ENCODE assay signal across 9 cellular contexts in the genomic region with DNA sequence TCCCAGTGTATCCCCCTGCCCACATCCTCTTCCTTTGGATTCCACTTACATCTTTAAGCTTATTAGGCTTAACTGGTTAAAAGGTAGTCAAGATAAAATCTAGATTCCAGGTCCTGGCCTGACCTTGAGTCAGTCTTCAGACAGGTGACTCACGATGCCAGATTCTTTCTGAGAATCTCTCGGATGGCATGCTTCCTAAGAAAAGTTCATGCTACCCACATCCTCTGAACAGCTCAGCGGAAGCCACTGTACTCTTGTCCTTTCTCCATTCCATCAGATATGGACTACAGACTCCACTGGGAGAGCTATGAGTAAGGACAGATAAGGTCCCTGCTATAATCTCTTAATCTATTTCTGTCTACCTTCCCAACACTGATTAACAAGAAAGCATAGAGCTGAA. TPM values are rescaled to one million over a fixed set of nuclear protein-coding genes. Genes with fewer than 3 reads are reported as not detected.
DNase-seq lines count a peak whose midpoint lies in the region; FAIRE-seq and TF ChIP-seq lines count a peak whose summit lies in the region.
"Had no signal": no experiment of that assay in that cellular context is flagged by ENCODE, and none has a peak within 500 bp of the region (broad histone marks: within the 10 kb centered on the region; RNA-seq: fewer than 3 reads in every experiment).

No MANE protein-coding gene starts in this region.

- no peak overlapping the region for H2BK5ac ChIP-seq in neuronal stem cell (ENCODE audit: low read length)

- H3K36me3 ChIP-seq in keratinocyte (ENCODE audit: control insufficient read depth in 2 of 2, extremely low read depth in 1 of 2, insufficient read depth in 2 of 2, low read length in 2 of 2) = peaks cover 7 to 11% of the 10 kb centered on the region in 2 experiments
- H3K36me3 ChIP-seq in neuronal stem cell (replicated peaks in 1 of 2; ENCODE audit: control insufficient read depth in 2 of 2, insufficient read depth in 2 of 2, low read length in 2 of 2) = peaks cover 0 to 38% of the 10 kb centered on the region in 2 donors

- H3K18ac ChIP-seq in neuronal stem cell (ENCODE audit: low read length) = no peak overlapping the region

- H4K91ac ChIP-seq in neuronal stem cell (ENCODE audit: low read depth, low read length, poor library complexity) = no peak overlapping the region

- H3K4me3 ChIP-seq in keratinocyte (ENCODE audit: control insufficient read depth in 2 of 3, extremely low read depth in 1 of 3, insufficient read depth in 2 of 3, low read depth in 1 of 3, low read length in 3 of 3) (no peak overlapping the region), neuronal stem cell (ENCODE audit: low read length in 2 of 2) (no peak overlapping the region)

- H2AFZ ChIP-seq in keratinocyte (ENCODE audit: control insufficient read depth, low read length) = no peak overlapping the region
- H2AFZ ChIP-seq in neuronal stem cell (ENCODE audit: low read length) = no peak overlapping the region

- H4K8ac ChIP-seq in neuronal stem cell (ENCODE audit: low read depth, low read length) = no peak overlapping the region

- H3K4me2 ChIP-seq in keratinocyte (ENCODE audit: control insufficient read depth, extremely low read depth, insufficient read depth, low read depth, low read length) (peak overlapping the region; percentile 46), neuronal stem cell (ENCODE audit: insufficient read depth, low read length, poor library complexity, severe bottlenecking) (no peak overlapping the region)

- DNase-seq in AG08396 (ENCODE audit: low spot score) (peak; percentile 27), HS-27A (ENCODE audit: low read depth) (peak; percentile 47), amniotic stem cell (lab: John Stamatoyannopoulos, UW) (peak; percentile 94), keratinocyte (ENCODE audit: low read depth, low spot score) (peak; percentile 73), neuronal stem cell (ENCODE audit: low spot score) (no peak), iPS-NIHi11 (ENCODE audit: low spot score) (no peak), substantia nigra (lab: John Stamatoyannopoulos, UW) (no peak)
- DNase-seq in stimulated activated CD4-positive, alpha-beta T cell treated with anti-CD3 and anti-CD28 coated beads, Interleukin-12 subunit alpha, Interleukin-12 subunit beta, amount 100 ng/mL, for 4 hours = no peak
- DNase-seq: erythroblast had no signal

- TF ChIP-seq CTCF in keratinocyte (optimal IDR thresholded peaks at IDR 0.05 in 1 of 3, IDR thresholded peaks at IDR 0.05 in 1 of 3, conservative IDR thresholded peaks at IDR 0.05 in 1 of 3; ENCODE audit: extremely low read depth in 1 of 3, insufficient read depth in 2 of 3, low read length in 3 of 3) = no peak

- H3K79me2 ChIP-seq in keratinocyte (ENCODE audit: control insufficient read depth, insufficient read depth, low read length) = peaks cover 41% of the 10 kb centered on the region

- H3K27me3 ChIP-seq in keratinocyte (ENCODE audit: control insufficient read depth, extremely low read depth, insufficient read depth, low read length) (no peaks in the 10 kb centered on the region), neuronal stem cell (ENCODE audit: control insufficient read depth in 3 of 3, insufficient read depth in 3 of 3, low read depth in 1 of 3, low read length in 3 of 3) (no peaks in the 10 kb centered on the region)

- H2BK120ac ChIP-seq in neuronal stem cell (ENCODE audit: low read depth, low read length) = no peak overlapping the region

- H3K9me3 ChIP-seq in keratinocyte (ENCODE audit: control insufficient read depth, low read depth, low read length) (no peaks in the 10 kb centered on the region), neuronal stem cell (replicated peaks in 1 of 2; ENCODE audit: control insufficient read depth in 2 of 2, insufficient read depth in 1 of 2, low read depth in 1 of 2, low read length in 2 of 2) (no peaks in the 10 kb centered on the region)

- no peaks in the 10 kb centered on the region for H3K9me1 ChIP-seq in keratinocyte (ENCODE audit: control insufficient read depth, extremely low read depth, insufficient read depth, low read length)

- dilution Hi-C loops in keratinocyte (cut with MboI; ENCODE audit: extremely low pct_ligation_motif_present, low sequenced_read_pairs) = no loop called here

- peak; percentile 87 for FAIRE-seq in keratinocyte (lab: Jason Lieb, UNC)

- no peak overlapping the region for H2BK15ac ChIP-seq in neuronal stem cell (ENCODE audit: low read length)

- WGBS in neuronal stem cell (ENCODE audit: extremely low coverage in 2 of 2, insufficient read length in 2 of 2, insufficient replicate concordance in 1 of 2), 2 donors = no CpG with 5 or more reads among the region's 3 CpGs

- H2AK5ac ChIP-seq in neuronal stem cell (ENCODE audit: low read depth, low read length) = no peak overlapping the region

- no peak overlapping the region for H3K23ac ChIP-seq in neuronal stem cell (ENCODE audit: low read depth, low read length, poor library complexity)

- H3K79me1 ChIP-seq in neuronal stem cell (ENCODE audit: low read depth, low read length) = no peaks in the 10 kb centered on the region

- no peak overlapping the region for H3K4ac ChIP-seq in neuronal stem cell (ENCODE audit: low read length)

- peaks cover 29% of the 10 kb centered on the region for H3K4me1 ChIP-seq in keratinocyte (ENCODE audit: control insufficient read depth, extremely low read depth, insufficient read depth, low read length)
- H3K4me1 ChIP-seq in neuronal stem cell (ENCODE audit: control insufficient read depth in 2 of 2, insufficient read depth in 1 of 2, low read depth in 1 of 2, low read length in 2 of 2) = no peaks in the 10 kb centered on the region

- no peaks in the 10 kb centered on the region for H4K20me1 ChIP-seq in keratinocyte (ENCODE audit: control insufficient read depth, extremely low read depth, insufficient read depth, low read length)

- H3K27ac ChIP-seq in keratinocyte (ENCODE audit: control insufficient read depth, insufficient read depth, low read length) (peak overlapping the region; percentile 50), neuronal stem cell (replicated peaks; ENCODE audit: low read length) (no peak overlapping the region), substantia nigra (ENCODE audit: low read depth, low read length, poor library complexity, severe bottlenecking) (no peak overlapping the region)

- H3K14ac ChIP-seq in neuronal stem cell (ENCODE audit: low read length) = no peak overlapping the region

- no peak overlapping the region for H2BK12ac ChIP-seq in neuronal stem cell (ENCODE audit: low read length)

- no peak overlapping the region for H3K9ac ChIP-seq in keratinocyte (ENCODE audit: control insufficient read depth, extremely low read depth, insufficient read depth, low read length)
- no peak overlapping the region for H3K9ac ChIP-seq in neuronal stem cell (ENCODE audit: low read depth, low read length, poor library complexity)

RNA-seq across cellular contexts. Expression of a gene that starts 43.4 kb away (rescaled TPM):
- polyA plus RNA-seq in keratinocyte = 7.7 to 26.9 TPM (median 15.8 TPM) in 3 replicates
- polyA plus RNA-seq in keratinocyte (2011; ENCODE audit: low read depth) = 6.0 TPM
- polyA plus RNA-seq in keratinocyte (2011; cell fraction: cytosol; rRNA removed) = 11.3 and 16.1 TPM in 2 replicates
- 44.5 and 44.6 TPM in 2 replicates for polyA plus RNA-seq in keratinocyte (2011; cell fraction: nucleus; rRNA removed)
- 8.3 and 17.3 TPM in 2 replicates for polyA plus RNA-seq in keratinocyte (2012; ENCODE audit: low replicate concordance)
- 11.3 to 23.3 TPM (median 17.7 TPM) in 3 replicates for polyA minus RNA-seq in keratinocyte
- 7.1 TPM for polyA minus RNA-seq in keratinocyte (2011; cell fraction: cytosol; rRNA and poly(A)+ RNA removed)
- polyA minus RNA-seq in keratinocyte (2011; cell fraction: nucleus; rRNA and poly(A)+ RNA removed) = 22.1 and 39.7 TPM in 2 replicates
- polyA plus RNA-seq in neuronal stem cell (2013, experiment 1 of 2) = 20.4 TPM
- 21.0 TPM for polyA plus RNA-seq in neuronal stem cell (2013, experiment 2 of 2)

Comparison
In these comparisons a context has a peak if more than half of its experiments do, and no peak if none do; other contexts are left out.
1. DNase-seq: peak in AG08396 (single experiment), HS-27A (single experiment), amniotic stem cell (single experiment) and keratinocyte (single experiment); none in neuronal stem cell (single experiment), iPS-NIHi11 (single experiment), substantia nigra (0 of 49) and stimulated activated CD4-positive, alpha-beta T cell treated with anti-CD3 and anti-CD28 coated beads, Interleukin-12 subunit alpha, Interleukin-12 subunit beta, amount 100 ng/mL, for 4 hours (single experiment).